Comparison of ENCODE assay signal across 8 cellular contexts in genomic region chr20:19583532-19584175, GRCh38.
DNase-seq lines count a peak whose midpoint lies in the region; ATAC-seq and TF ChIP-seq lines count a peak whose summit lies in the region.

No MANE protein-coding gene starts in this region.

- H3K36me3 Mint-ChIP-seq in effector memory CD8-positive, alpha-beta T cell (ENCODE audit: insufficient read depth), result no peaks in the 10 kb centered on the region

- H3K27me3 ChIP-seq in MG63 (no peaks in the 10 kb centered on the region), lung (ENCODE audit: control insufficient read depth, insufficient read depth) (no peaks in the 10 kb centered on the region)

- no peaks in the 10 kb centered on the region for H3K36me3 ChIP-seq in MG63
- H3K36me3 ChIP-seq in lung (ENCODE audit: control insufficient read depth in 2 of 2, insufficient read depth in 2 of 2, low read length in 2 of 2), result no peaks in the 10 kb centered on the region

- H3K27ac ChIP-seq in lung (ENCODE audit: low read depth in 1 of 2, low read length in 1 of 2), result no peak overlapping the region

- 51 to 59% methylated on average over 12 of the region's 12 CpGs for WGBS in lung, 2 donors

- ATAC-seq in SK-N-SH treated with all-trans-retinoic acid at 6 μM for 48 hours (peak; percentile 89), lung (ENCODE audit: insufficient read depth, low FRiP score) (peak; percentile 83), GM18520 (IDR thresholded peaks at IDR 0.05; ENCODE audit: unreplicated experiment) (no peak)
- ATAC-seq in effector memory CD8-positive, alpha-beta T cell (replicated peaks), result no peak

- H3K9me3 Mint-ChIP-seq in effector memory CD8-positive, alpha-beta T cell, result no peaks in the 10 kb centered on the region

- DNase-seq in 8988T (peak; percentile 56), GM12864 (ENCODE audit: low read depth) (peak; percentile 3), MG63 (peak; percentile 9), lung (ENCODE audit: low spot score) (peak; percentile 83)
- peak; percentile 9 to 32 (median 17) for DNase-seq in effector memory CD8-positive, alpha-beta T cell
- DNase-seq in stimulated activated CD8-positive, alpha-beta memory T cell treated with anti-CD3 and anti-CD28 coated beads, Interleukin-7, amount 100 ng/mL, for 48 hours (ENCODE audit: extremely low read depth in 1 of 2, low read depth in 1 of 2), result peak; percentile 7 to 18

- no peaks in the 10 kb centered on the region for H3K9me3 ChIP-seq in MG63
- H3K9me3 ChIP-seq in lung (ENCODE audit: control insufficient read depth in 2 of 2, insufficient read depth in 1 of 2, low read length in 1 of 2), result peaks cover 0 to 3% of the 10 kb centered on the region in 2 donors

- no peaks in the 10 kb centered on the region for H3K4me1 ChIP-seq in lung (ENCODE audit: control insufficient read depth in 2 of 2, insufficient read depth in 2 of 2, low read length in 2 of 2)

- H3K27me3 Mint-ChIP-seq in effector memory CD8-positive, alpha-beta T cell, result peaks cover 0 to 12% of the 10 kb centered on the region in 2 donors

- peak; percentile 87 for TF ChIP-seq CTCF in GM12864 (IDR thresholded peaks at IDR 0.05; ENCODE audit: low read depth, low read length, missing control alignments)
- TF ChIP-seq CTCF in lung (IDR thresholded peaks at IDR 0.05; ENCODE audit: control extremely low read depth, extremely low read depth), result peak; percentile 55

- no peak overlapping the region for H3K27ac Mint-ChIP-seq in effector memory CD8-positive, alpha-beta T cell

- H3K4me3 ChIP-seq in GM12864 (ENCODE audit: low read depth, low read length) (no peak overlapping the region), MG63 (no peak overlapping the region), lung (no peak overlapping the region)

- no peak overlapping the region for H3K4me3 Mint-ChIP-seq in effector memory CD8-positive, alpha-beta T cell

- no peaks in the 10 kb centered on the region for H3K4me1 Mint-ChIP-seq in effector memory CD8-positive, alpha-beta T cell (ENCODE audit: low read depth in 2 of 2)

TF ChIP-seq in SK-N-SH treated with all-trans-retinoic acid at 6 μM for 48 hours, 23 proteins besides CTCF, POLR2A, EP300 and RAD21:
- TF ChIP-seq CSDC2 (CRISPR knock-in tag; IDR thresholded peaks at IDR 0.05) (no peak), ZNF70 (CRISPR knock-in tag; IDR thresholded peaks at IDR 0.05) (no peak), PATZ1 (CRISPR knock-in tag; IDR thresholded peaks at IDR 0.05; ENCODE audit: borderline replicate concordance) (no peak), ZNF565 (CRISPR knock-in tag; conservative IDR thresholded peaks at IDR 0.05; ENCODE audit: low read depth) (no peak), ARNTL (CRISPR knock-in tag; IDR thresholded peaks at IDR 0.05; ENCODE audit: borderline replicate concordance, low read depth) (no peak), GLIS3 (CRISPR knock-in tag; IDR thresholded peaks at IDR 0.05) (no peak), OSR1 (CRISPR knock-in tag; IDR thresholded peaks at IDR 0.05) (no peak), RARB (CRISPR knock-in tag; IDR thresholded peaks at IDR 0.05) (no peak), ESRRG (CRISPR knock-in tag; IDR thresholded peaks at IDR 0.05) (no peak)

Comparison
In these comparisons a context has a peak if more than half of its experiments do, and no peak if none do; other contexts are left out.
1. DNase-seq: peak in every context shown above with its lines; median percentile 83 in lung; 56 in 8988T; 17 in effector memory CD8-positive, alpha-beta T cell; 12 in stimulated activated CD8-positive, alpha-beta memory T cell treated with anti-CD3 and anti-CD28 coated beads, Interleukin-7, amount 100 ng/mL, for 48 hours; 9 in MG63; 3 in GM12864.
2. ATAC-seq: peak in SK-N-SH treated with all-trans-retinoic acid at 6 μM for 48 hours (single experiment) and lung (single experiment); none in effector memory CD8-positive, alpha-beta T cell (single experiment) and GM18520 (single experiment).